ENCODE assay signal across 26 cellular contexts in genomic region chr3:141100112-141100511, GRCh38. TPM values are rescaled to one million over a fixed set of nuclear protein-coding genes. Genes with fewer than 3 reads are reported as not detected.
DNase-seq lines count a peak whose midpoint lies in the region; ATAC-seq, FAIRE-seq and TF ChIP-seq lines count a peak whose summit lies in the region.
"Had no signal": no experiment of that assay in that cellular context is flagged by ENCODE, and none has a peak within 500 bp of the region (broad histone marks: within the 10 kb centered on the region; RNA-seq: fewer than 3 reads in every experiment).

No MANE protein-coding gene starts in this region.

- no peak overlapping the region for H2BK5ac ChIP-seq in neuronal stem cell (ENCODE audit: low read length)

- intact Hi-C loops in K562 (cut with micrococcal nuclease) (loop anchor here (10.0 kb wide), 1 partner anchor 175 kb away; no protein-coding TSS in a partner anchor), endothelial cell of umbilical vein (cut with micrococcal nuclease) (no loop called here)

- FAIRE-seq in K562 (lab: Jason Lieb, UNC) (no peak), endothelial cell of umbilical vein (lab: Jason Lieb, UNC) (no peak)
- FAIRE-seq: A549, D721Med, GM12891, GM18507, H1 had no signal

- H3K4me2 ChIP-seq in K562 (ENCODE audit: insufficient read depth, low read length), result no peak overlapping the region
- no peak overlapping the region for H3K4me2 ChIP-seq in endothelial cell of umbilical vein (ENCODE audit: insufficient read depth, low read length)
- H3K4me2 ChIP-seq in neuronal stem cell (ENCODE audit: insufficient read depth, low read length, poor library complexity, severe bottlenecking), result no peak overlapping the region
- H3K4me2 ChIP-seq: A549 had no signal

- CTCF ChIA-PET in K562 (lab: Yijun Ruan, JAX; ENCODE audit: low intra/inter-chr PET ratio) (no interaction called here), endothelial cell of umbilical vein (lab: Charles Lee) (interaction anchor here (0.9 kb wide), 1 partner anchor 15 kb away, joined by 3 read pairs; no protein-coding TSS in a partner anchor)

- H3K9me3 Mint-ChIP-seq in chondrocyte (ENCODE audit: low read depth), result peaks cover 3% of the 10 kb centered on the region
- H3K9me3 Mint-ChIP-seq: CD4-positive, alpha-beta T cell had no signal

- H3K9me1 ChIP-seq in K562 (ENCODE audit: control insufficient read depth, insufficient read depth, low read length) (no peaks in the 10 kb centered on the region), endothelial cell of umbilical vein (replicated peaks; ENCODE audit: control insufficient read depth, extremely low read depth, insufficient read depth, low read length) (no peaks in the 10 kb centered on the region)

- H2BK15ac ChIP-seq in neuronal stem cell (ENCODE audit: low read length), result no peak overlapping the region

- no peak for ATAC-seq in K562
- no peak for ATAC-seq in GM19351 (IDR thresholded peaks at IDR 0.05; ENCODE audit: unreplicated experiment)
- ATAC-seq: A549 had no signal

- H2AK5ac ChIP-seq in neuronal stem cell (ENCODE audit: low read depth, low read length), result no peak overlapping the region

- no peak for TF ChIP-seq EP300 in K562 (IDR thresholded peaks at IDR 0.05; ENCODE audit: low read length)

- H2BK120ac ChIP-seq in neuronal stem cell (ENCODE audit: low read depth, low read length), result no peak overlapping the region

- H3K14ac ChIP-seq in neuronal stem cell (ENCODE audit: low read length), result no peak overlapping the region

- TF ChIP-seq CTCF in K562 (IDR thresholded peaks at IDR 0.05 in 2 of 3, conservative IDR thresholded peaks at IDR 0.05 in 1 of 3; ENCODE audit: insufficient read depth in 2 of 3, low read depth in 1 of 3, low read length in 3 of 3) (no peak), endothelial cell of umbilical vein (IDR thresholded peaks at IDR 0.05; ENCODE audit: extremely low read depth in 1 of 2, insufficient read depth in 1 of 2, low read depth in 1 of 2, low read length in 2 of 2) (no peak), chondrocyte (IDR thresholded peaks at IDR 0.05) (no peak)

- no peak for TF ChIP-seq RAD21 in K562 (CRISPR knock-in tag; conservative IDR thresholded peaks at IDR 0.05 in 1 of 2, IDR thresholded peaks at IDR 0.05 in 1 of 2)

- POLR2A ChIA-PET in K562 (lab: Yijun Ruan, JAX) (interaction anchor here (1.4 kb wide), 1 partner anchor 15 kb away, joined by 3 read pairs; no protein-coding TSS in a partner anchor), endothelial cell of umbilical vein (lab: Charles Lee) (no interaction called here)

- H4K8ac ChIP-seq in neuronal stem cell (ENCODE audit: low read depth, low read length), result no peak overlapping the region

- H3K36me3 Mint-ChIP-seq in chondrocyte (ENCODE audit: low read depth), result no peaks in the 10 kb centered on the region
- H3K36me3 Mint-ChIP-seq: CD14-positive monocyte; CD8-positive, alpha-beta memory T cell had no signal

- H4K20me1 ChIP-seq in K562 (replicated peaks; ENCODE audit: control insufficient read depth, insufficient read depth, low read length), result no peaks in the 10 kb centered on the region
- no peaks in the 10 kb centered on the region for H4K20me1 ChIP-seq in endothelial cell of umbilical vein (replicated peaks; ENCODE audit: control insufficient read depth, extremely low read depth, insufficient read depth, low read length)
- H4K20me1 ChIP-seq: BLaER1 treated with 17β-estradiol and CSF1 and Interleukin-3, amounts not matched to agents 10 nM and 100 nM had no signal

- H3K27ac ChIP-seq in K562 (ENCODE audit: extremely low read depth, low read depth, low read length), result no peak overlapping the region
- no peak overlapping the region for H3K27ac ChIP-seq in endothelial cell of umbilical vein (ENCODE audit: insufficient read depth, low read depth, low read length)
- no peak overlapping the region for H3K27ac ChIP-seq in neuronal stem cell (replicated peaks; ENCODE audit: low read length)
- H3K27ac ChIP-seq: A549; BLaER1 treated with 17β-estradiol and CSF1 and Interleukin-3, amounts not matched to agents 10 nM and 100 nM; GM23248 had no signal

- H2BK12ac ChIP-seq in neuronal stem cell (ENCODE audit: low read length), result no peak overlapping the region

- no peak overlapping the region for H2AFZ ChIP-seq in K562 (ENCODE audit: low read depth, low read length)
- no peak overlapping the region for H2AFZ ChIP-seq in endothelial cell of umbilical vein (ENCODE audit: low read depth, low read length)
- H2AFZ ChIP-seq in neuronal stem cell (ENCODE audit: low read length), result no peak overlapping the region
- H2AFZ ChIP-seq: GM23248 had no signal

- H3K27me3 ChIP-seq in K562 (ENCODE audit: control insufficient read depth in 2 of 2, insufficient read depth in 2 of 2, low read length in 2 of 2), result peaks cover 11 to 42% of the 10 kb centered on the region in 2 experiments; a peak in 3 of 5 replicates
- no peaks in the 10 kb centered on the region for H3K27me3 ChIP-seq in endothelial cell of umbilical vein (ENCODE audit: control insufficient read depth in 2 of 2, insufficient read depth in 2 of 2, low read length in 2 of 2)
- H3K27me3 ChIP-seq in neuronal stem cell (ENCODE audit: control insufficient read depth in 3 of 3, insufficient read depth in 3 of 3, low read depth in 1 of 3, low read length in 3 of 3), result no peaks in the 10 kb centered on the region
- H3K27me3 ChIP-seq: BE2C; BLaER1 treated with 17β-estradiol and CSF1 and Interleukin-3, amounts not matched to agents 10 nM and 100 nM had no signal

- peak overlapping the region; percentile 39 for H3K18ac ChIP-seq in neuronal stem cell (ENCODE audit: low read length)

- H3K27me3 Mint-ChIP-seq in chondrocyte (ENCODE audit: low read depth), result no peaks in the 10 kb centered on the region
- H3K27me3 Mint-ChIP-seq: CD4-positive, alpha-beta T cell had no signal

- no TSS peak for BruUV-seq in K562 (replicated peaks; lab: Mats Ljungman, UMichigan)
- no TSS peak for BruUV-seq in endothelial cell of umbilical vein (replicated peaks; lab: Mats Ljungman, UMichigan)

- peaks cover 2% of the 10 kb centered on the region for H3K79me1 ChIP-seq in neuronal stem cell (ENCODE audit: low read depth, low read length)

- no peak overlapping the region for H3K4ac ChIP-seq in neuronal stem cell (ENCODE audit: low read length)

- no peak overlapping the region for H3K4me3 Mint-ChIP-seq in chondrocyte (ENCODE audit: unreplicated experiment)
- H3K4me3 Mint-ChIP-seq: CD14-positive monocyte; CD4-positive, alpha-beta T cell; CD8-positive, alpha-beta memory T cell had no signal

- H3K4me3 ChIP-seq in K562 (no peak overlapping the region), endothelial cell of umbilical vein (replicated peaks in 1 of 3; ENCODE audit: insufficient read depth in 1 of 3, low read depth in 1 of 3, low read length in 3 of 3) (no peak overlapping the region), neuronal stem cell (ENCODE audit: low read length in 2 of 2) (no peak overlapping the region)
- H3K4me3 ChIP-seq: A549; BLaER1 treated with 17β-estradiol and CSF1 and Interleukin-3, amounts not matched to agents 10 nM and 100 nM; GM23248 had no signal

- H3K4me1 ChIP-seq in K562 (replicated peaks in 1 of 2; ENCODE audit: control insufficient read depth in 2 of 2, insufficient read depth in 2 of 2, low read length in 2 of 2) (no peaks in the 10 kb centered on the region), endothelial cell of umbilical vein (ENCODE audit: control insufficient read depth, extremely low read depth, insufficient read depth, low read length) (no peaks in the 10 kb centered on the region), neuronal stem cell (ENCODE audit: control insufficient read depth in 2 of 2, insufficient read depth in 1 of 2, low read depth in 1 of 2, low read length in 2 of 2) (peaks cover 24 to 29% of the 10 kb centered on the region in 2 donors)
- H3K4me1 ChIP-seq: A549 had no signal

- H3K79me2 ChIP-seq in K562 (ENCODE audit: control insufficient read depth, insufficient read depth, low read length), result no peaks in the 10 kb centered on the region
- H3K79me2 ChIP-seq in endothelial cell of umbilical vein (ENCODE audit: control insufficient read depth, insufficient read depth, low read length), result no peaks in the 10 kb centered on the region

- no peaks in the 10 kb centered on the region for H3K9me3 ChIP-seq in K562 (replicated peaks; ENCODE audit: control insufficient read depth, insufficient read depth, low read depth, low read length)
- H3K9me3 ChIP-seq in endothelial cell of umbilical vein (replicated peaks; ENCODE audit: control insufficient read depth, insufficient read depth, low read length), result no peaks in the 10 kb centered on the region
- H3K9me3 ChIP-seq in neuronal stem cell (replicated peaks in 1 of 2; ENCODE audit: control insufficient read depth in 2 of 2, insufficient read depth in 1 of 2, low read depth in 1 of 2, low read length in 2 of 2), result peaks cover 0 to 35% of the 10 kb centered on the region in 2 donors
- H3K9me3 ChIP-seq: A549, BE2C had no signal

- H3K9ac ChIP-seq in K562 (ENCODE audit: insufficient read depth in 1 of 2, low read depth in 2 of 2, low read length in 2 of 2) (no peak overlapping the region), endothelial cell of umbilical vein (replicated peaks; ENCODE audit: extremely low read depth, insufficient read depth, low read length) (no peak overlapping the region), neuronal stem cell (ENCODE audit: low read depth, low read length, poor library complexity) (no peak overlapping the region)
- H3K9ac ChIP-seq: BLaER1 treated with 17β-estradiol and CSF1 and Interleukin-3, amounts not matched to agents 10 nM and 100 nM; GM23248 had no signal

- DNase-seq in K562 (ENCODE audit: extremely low read depth in 1 of 4, low spot score in 3 of 4) (no peak), endothelial cell of umbilical vein (ENCODE audit: low read depth, low spot score) (no peak), neuronal stem cell (ENCODE audit: low spot score) (no peak), HuH-7 (ENCODE audit: low spot score) (no peak), chondrocyte (ENCODE audit: low spot score) (no peak)
- DNase-seq: 8988T; ACHN; AML-193; BE2C; CD8-positive, alpha-beta memory T cell; DMS 273 treated with DMSO at 0.1 percent for 48 hours; DMS79; EL; GDM1; GM23248; H7; HCEC 1CT had no signal

- 4% methylated on average over 3 of the region's 3 CpGs for WGBS in K562 (ENCODE audit: insufficient coverage, low coverage, missing lambda C conversion rate)
- WGBS in neuronal stem cell (ENCODE audit: extremely low coverage in 2 of 2, insufficient read length in 2 of 2, insufficient replicate concordance in 1 of 2), 2 donors, result no CpG with 5 or more reads among the region's 3 CpGs

- H3K23ac ChIP-seq in neuronal stem cell (ENCODE audit: low read depth, low read length, poor library complexity), result no peak overlapping the region

- TF ChIP-seq POLR2A in K562 (conservative IDR thresholded peaks at IDR 0.05) (no peak), endothelial cell of umbilical vein (IDR thresholded peaks at IDR 0.05; ENCODE audit: low read depth, low read length) (no peak)

- dilution Hi-C loops in endothelial cell of umbilical vein (cut with MboI; ENCODE audit: extremely low pct_ligation_motif_present, low sequenced_read_pairs), result no loop called here

- peaks cover 13% of the 10 kb centered on the region for H3K4me1 Mint-ChIP-seq in chondrocyte (ENCODE audit: low read depth)
- H3K4me1 Mint-ChIP-seq: CD14-positive monocyte; CD8-positive, alpha-beta memory T cell had no signal

- no peaks in the 10 kb centered on the region for H3K36me3 ChIP-seq in K562 (ENCODE audit: control insufficient read depth, insufficient read depth, low read length)
- H3K36me3 ChIP-seq in endothelial cell of umbilical vein (ENCODE audit: control insufficient read depth in 2 of 2, extremely low read depth in 1 of 2, insufficient read depth in 2 of 2, low read length in 2 of 2), result no peaks in the 10 kb centered on the region
- H3K36me3 ChIP-seq in neuronal stem cell (replicated peaks in 1 of 2; ENCODE audit: control insufficient read depth in 2 of 2, insufficient read depth in 2 of 2, low read length in 2 of 2), result peaks cover 0 to 84% of the 10 kb centered on the region in 2 donors
- H3K36me3 ChIP-seq: BE2C; BLaER1 treated with 17β-estradiol and CSF1 and Interleukin-3, amounts not matched to agents 10 nM and 100 nM had no signal

- in situ Hi-C loops in K562 (cut with MboI), result loop anchor here (10.0 kb wide), 1 partner anchor 185 kb away; no protein-coding TSS in a partner anchor

- no peak overlapping the region for H3K27ac Mint-ChIP-seq in chondrocyte (ENCODE audit: unreplicated experiment)
- H3K27ac Mint-ChIP-seq: CD14-positive monocyte; CD4-positive, alpha-beta T cell; CD8-positive, alpha-beta memory T cell had no signal

- no peak overlapping the region for H4K91ac ChIP-seq in neuronal stem cell (ENCODE audit: low read depth, low read length, poor library complexity)

RNA-seq across cellular contexts. Expression of gene SPSB4, which starts 49.0 kb away (rescaled TPM):
- not detected in 2 replicates for total RNA-seq in K562 (2011; cell fraction: chromatin; rRNA removed; ENCODE audit: low replicate concordance)
- total RNA-seq in K562 (2011; cell fraction: nucleolus; rRNA removed), result not detected in 2 replicates
- not detected in 2 replicates for total RNA-seq in K562 (2011; cell fraction: nucleoplasm; rRNA removed)
- total RNA-seq in K562 (2014; rRNA removed), result not detected in 2 replicates
- total RNA-seq in K562 (2014; rRNA removed; fragmentation: Illumina TruSeq; extraction: Trizol), result not detected in 2 replicates
- total RNA-seq in K562 (2015; rRNA removed; fragmentation: Illumina TruSeq; extraction: Trizol), result not detected in 2 replicates
- 0.07 TPM in 1 of 2 replicates, not detected in the other for total RNA-seq in K562 (2021)
- not detected in 2 replicates for polyA plus RNA-seq in K562 (2011; rRNA removed)
- not detected in 2 replicates for polyA plus RNA-seq in K562 (2011; cell fraction: cytosol; rRNA removed)
- not detected in 2 replicates for polyA plus RNA-seq in K562 (2011; cell fraction: nucleus; rRNA removed)
- not detected in 2 replicates for polyA plus RNA-seq in K562 (2012)
- polyA plus RNA-seq in K562 (2014; fragmentation: Illumina TruSeq; extraction: Trizol), result not detected in 2 replicates
- not detected for polyA plus RNA-seq in K562 (2014; fragmentation: Nextera tagmentation; extraction: Ambion mirVana)
- polyA plus RNA-seq in K562 (2014; rRNA removed), result not detected in 2 replicates
- not detected in 2 replicates for polyA minus RNA-seq in K562 (2011; rRNA and poly(A)+ RNA removed)
- polyA minus RNA-seq in K562 (2011; cell fraction: cytosol; rRNA and poly(A)+ RNA removed), result not detected in 2 replicates
- not detected in 2 replicates for polyA minus RNA-seq in K562 (2011; cell fraction: nucleus; rRNA and poly(A)+ RNA removed)
- 0.14 and 0.22 TPM in 2 replicates for total RNA-seq in endothelial cell of umbilical vein
- polyA plus RNA-seq in endothelial cell of umbilical vein, result 0.06 TPM in 1 of 2 replicates, not detected in the other
- 0.06 TPM in 1 of 2 replicates, not detected in the other for polyA plus RNA-seq in endothelial cell of umbilical vein (2011; cell fraction: cytosol; rRNA removed)
- polyA plus RNA-seq in endothelial cell of umbilical vein (2011; cell fraction: nucleus; rRNA removed), result 0.16 TPM in 1 of 2 replicates, not detected in the other
- not detected in 2 replicates for polyA plus RNA-seq in endothelial cell of umbilical vein (2012)
- not detected in 2 replicates for polyA minus RNA-seq in endothelial cell of umbilical vein
- polyA minus RNA-seq in endothelial cell of umbilical vein (2011; cell fraction: cytosol; rRNA and poly(A)+ RNA removed), result not detected
- polyA minus RNA-seq in endothelial cell of umbilical vein (2011; cell fraction: nucleus; rRNA and poly(A)+ RNA removed), result not detected in 2 replicates
- 19.8 TPM for polyA plus RNA-seq in neuronal stem cell (2013, experiment 1 of 2)
- 19.2 TPM for polyA plus RNA-seq in neuronal stem cell (2013, experiment 2 of 2)
- total RNA-seq in chondrocyte, result 1.9 to 2.7 TPM (median 2.4 TPM) in 3 replicates
- total RNA-seq: CD4-positive, alpha-beta T cell; CD8-positive, alpha-beta memory T cell; GM23248 had no signal
- polyA plus RNA-seq: CD14-positive monocyte; CD8-positive, alpha-beta memory T cell; GM23248 had no signal
